In the genomic region with DNA sequence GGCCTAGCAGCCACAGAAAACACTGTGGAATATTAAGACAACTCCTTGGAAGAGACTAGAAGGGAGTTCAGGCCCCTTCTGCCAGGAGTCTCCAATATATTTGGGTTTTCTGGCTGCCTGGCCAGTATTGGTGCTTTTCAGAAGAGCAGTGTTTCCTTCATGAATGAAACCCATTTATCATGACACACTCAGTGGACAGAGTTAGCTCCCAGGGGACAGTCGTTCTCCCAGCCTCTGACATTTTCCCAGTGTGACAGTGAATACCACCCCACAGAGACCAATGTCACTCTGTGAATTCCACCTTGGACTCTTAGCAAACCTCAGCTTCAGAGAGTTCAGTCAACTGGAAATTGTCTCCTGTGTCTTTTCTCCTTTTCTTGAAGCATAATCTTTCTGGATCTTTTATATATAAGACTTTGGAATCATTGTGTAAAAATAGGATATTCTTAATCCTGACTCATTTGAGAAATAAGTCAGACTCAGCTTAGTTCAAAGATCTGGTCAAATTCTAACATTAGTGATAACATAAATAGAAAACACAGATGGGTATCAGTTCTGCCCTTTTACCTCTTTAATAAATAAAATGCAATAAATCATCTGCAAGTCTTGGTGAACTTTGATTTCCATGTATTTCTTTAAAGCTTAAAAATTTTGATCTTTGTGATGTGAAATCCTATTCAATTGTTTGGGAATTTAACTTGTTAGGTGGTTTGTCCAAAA, we compare ENCODE assay signal across 16 cellular contexts. TPM values are rescaled to one million over a fixed set of nuclear protein-coding genes. Genes with fewer than 3 reads are reported as not detected.
DNase-seq lines count a peak whose midpoint lies in the region; ATAC-seq and TF ChIP-seq lines count a peak whose summit lies in the region.
"Had no signal": no experiment of that assay in that cellular context is flagged by ENCODE, and none has a peak within 500 bp of the region (broad histone marks: within the 10 kb centered on the region; RNA-seq: fewer than 3 reads in every experiment).

No MANE protein-coding gene starts in this region.

- H3K36me3 ChIP-seq in brain microvascular endothelial cell (replicated peaks) (no peaks in the 10 kb centered on the region), lower lobe of right lung (no peaks in the 10 kb centered on the region), suprapubic skin (no peaks in the 10 kb centered on the region), testis (ENCODE audit: low read depth, missing control alignments) (no peaks in the 10 kb centered on the region)
- H3K36me3 ChIP-seq: pancreas had no signal

- H3K4me1 ChIP-seq in lower lobe of right lung (peaks cover 35% of the 10 kb centered on the region), suprapubic skin (peaks cover 46% of the 10 kb centered on the region), testis (peaks cover 4% of the 10 kb centered on the region)

- no peak for ATAC-seq in lower lobe of right lung
- ATAC-seq in HG03045 (IDR thresholded peaks at IDR 0.05; ENCODE audit: unreplicated experiment) = no peak
- ATAC-seq: stimulated activated naive CD8-positive, alpha-beta T cell treated with anti-CD3 and anti-CD28 coated beads, Interleukin-15, Interleukin-2, amounts not matched to agents 100 U/mL and 50 U/mL, for 24 hours had no signal

- H3K9me3 ChIP-seq in lower lobe of right lung (no peaks in the 10 kb centered on the region), suprapubic skin (no peaks in the 10 kb centered on the region), testis (no peaks in the 10 kb centered on the region)
- H3K9me3 ChIP-seq: pancreas had no signal

- TF ChIP-seq CTCF in brain microvascular endothelial cell (IDR thresholded peaks at IDR 0.05; ENCODE audit: low read depth, low read length, missing control alignments) (no peak), lower lobe of right lung (IDR thresholded peaks at IDR 0.05) (no peak), suprapubic skin (IDR thresholded peaks at IDR 0.05) (no peak), testis (IDR thresholded peaks at IDR 0.05) (no peak)

- H3K4me3 ChIP-seq in brain microvascular endothelial cell (ENCODE audit: low read depth, low read length) (no peak overlapping the region), lower lobe of right lung (no peak overlapping the region), suprapubic skin (no peak overlapping the region), testis (no peak overlapping the region)
- H3K4me3 ChIP-seq: pancreas had no signal

- intact Hi-C loops in lower lobe of right lung (cut with DNase I) = no loop called here
- intact Hi-C loops in testis (cut with DNase I; ENCODE audit: low total_unique reads) = no loop called here

- 65% methylated on average over 1 of the region's 1 CpG for WGBS in suprapubic skin
- WGBS in testis, 2 donors = 65 to 77% methylated on average over 1 of the region's 1 CpG

- in situ Hi-C loops in brain microvascular endothelial cell (cut with HindIII; ENCODE audit: low pct_ligation_motif_present, low sequenced_read_pairs) = no loop called here

- no peak for TF ChIP-seq EP300 in suprapubic skin (IDR thresholded peaks at IDR 0.05)

- DNase-seq in LHCN-M2 (ENCODE audit: low read depth) (peak; percentile 20), brain microvascular endothelial cell (no peak), lower lobe of right lung (no peak), suprapubic skin (ENCODE audit: low spot score in 2 of 2) (no peak), testis (no peak), GM03348 (ENCODE audit: low spot score) (no peak)
- DNase-seq in activated CD4-positive, alpha-beta T cell treated with anti-CD3 and anti-CD28 coated beads for 48 hours = no peak
- DNase-seq: activated CD4-positive, alpha-beta T cell treated with anti-CD3 and anti-CD28 coated beads, Interleukin-2, amount 50 U/mL, for 1 hour; activated gamma-delta T cell; cerebellar nuclear complex; MM.1S; NCI-H510A treated with DMSO at 0.1 percent for 48 hours; pancreas; stimulated activated CD4-positive, alpha-beta T cell treated with anti-CD3 and anti-CD28 coated beads, Interleukin-4, amount 100 ng/mL, for 24 hours; stimulated activated naive CD8-positive, alpha-beta T cell treated with anti-CD3 and anti-CD28 coated beads, Interleukin-15, Interleukin-2, amounts not matched to agents 100 U/mL and 50 U/mL, for 24 hours had no signal

- H3K27me3 ChIP-seq in brain microvascular endothelial cell (replicated peaks) (no peaks in the 10 kb centered on the region), lower lobe of right lung (ENCODE audit: low read depth) (no peaks in the 10 kb centered on the region), suprapubic skin (no peaks in the 10 kb centered on the region), testis (no peaks in the 10 kb centered on the region)
- H3K27me3 ChIP-seq: pancreas had no signal

- H3K27ac ChIP-seq in brain microvascular endothelial cell = peak overlapping the region; percentile 90
- peak overlapping the region; percentile 42 for H3K27ac ChIP-seq in lower lobe of right lung
- H3K27ac ChIP-seq in suprapubic skin = peak overlapping the region; percentile 50
- H3K27ac ChIP-seq in testis = peak overlapping the region in 1 of 2 donors; percentile 26
- H3K27ac ChIP-seq: pancreas had no signal

- TF ChIP-seq POLR2A in suprapubic skin (IDR thresholded peaks at IDR 0.05) (no peak), testis (IDR thresholded peaks at IDR 0.05) (no peak)

RNA-seq across cellular contexts. Expression of a gene that starts 40.4 kb away (rescaled TPM):
- total RNA-seq in LHCN-M2 (2014; rRNA removed) = 127 and 134 TPM in 2 replicates
- 45.6 TPM for polyA plus RNA-seq in LHCN-M2 (2012)
- 43.3 TPM for total RNA-seq in lower lobe of right lung
- 100 to 1,000 TPM in 1 of 4 donors, 10 to 100 TPM in 3; 89.6 to 129 (median 90.9) TPM for total RNA-seq in suprapubic skin
- 10 to 100 TPM; 28.1 to 46.0 TPM for total RNA-seq in testis
- 39.3 TPM for polyA plus RNA-seq in testis (ENCODE audit: insufficient read depth, low read depth, low replicate concordance)
